31 cellular contexts compared by ENCODE assay signal in the genomic region with DNA sequence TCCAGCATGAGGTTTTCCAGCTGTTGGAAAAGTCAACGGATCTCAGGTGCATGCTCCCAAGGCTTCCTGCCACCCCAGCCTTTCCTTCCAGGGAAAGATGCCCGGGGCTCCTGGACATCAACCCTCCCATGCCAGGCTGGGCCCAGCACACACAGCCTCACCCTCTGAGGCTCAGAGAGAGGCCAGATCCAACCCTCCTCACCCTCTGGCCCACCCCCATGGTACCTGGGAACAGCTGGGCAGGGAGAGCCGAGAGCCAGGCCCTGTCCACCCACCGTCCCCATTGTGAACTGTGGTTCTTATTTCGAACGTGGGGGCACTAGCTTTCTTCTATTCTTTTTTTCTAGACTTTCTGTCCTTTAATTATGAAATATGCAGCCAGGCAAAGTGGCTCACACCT. TPM values are rescaled to one million over a fixed set of nuclear protein-coding genes. Genes with fewer than 3 reads are reported as not detected.
DNase-seq lines count a peak whose midpoint lies in the region; ATAC-seq, FAIRE-seq and TF ChIP-seq lines count a peak whose summit lies in the region.
"Had no signal": no experiment of that assay in that cellular context is flagged by ENCODE, and none has a peak within 500 bp of the region (broad histone marks: within the 10 kb centered on the region; RNA-seq: fewer than 3 reads in every experiment).

No MANE protein-coding gene starts in this region.

- in situ Hi-C loops in GM13976 (cut with MboI; ENCODE audit: low sequenced_read_pairs, unreplicated experiment): loop anchor here (25.0 kb wide), 1 partner anchor 349 kb away; no protein-coding TSS in a partner anchor

- H3K4me1 ChIP-seq in H1 (replicated peaks in 1 of 4; ENCODE audit: control insufficient read depth in 3 of 4, insufficient read depth in 4 of 4, low read length in 3 of 4): peaks cover 0 to 17% (median 11%) of the 10 kb centered on the region in 4 experiments; a peak in 6 of 7 replicates
- peaks cover 5% of the 10 kb centered on the region for H3K4me1 ChIP-seq in lower lobe of right lung

- H3K23me2 ChIP-seq in H1 (ENCODE audit: low read depth, low read length): no peaks in the 10 kb centered on the region

- no peak overlapping the region for H3K4ac ChIP-seq in H1 (replicated peaks; ENCODE audit: insufficient read length, low read depth, low read length)

- H3K27ac Mint-ChIP-seq in stimulated activated naive B cell treated with anti-CD40 and anti-IgM and Interleukin-4, amounts not matched to agents 10 μg/mL and 1 μg/mL and 100 μg/mL, for 72 hours: peak overlapping the region; percentile 20
- H3K27ac Mint-ChIP-seq in chondrocyte (ENCODE audit: unreplicated experiment): no peak overlapping the region
- H3K27ac Mint-ChIP-seq: CD4-positive, alpha-beta memory T cell; CD4-positive, CD25-positive, alpha-beta regulatory T cell had no signal

- POLR2A ChIA-PET in H1 (lab: Charles Lee; ENCODE audit: partially characterized antibody): interaction anchor here (0.7 kb wide), 1 partner anchor 10 kb away, joined by 4 read pairs; no protein-coding TSS in a partner anchor

- no peak overlapping the region for H2BK12ac ChIP-seq in H1 (ENCODE audit: low read depth, low read length)

- TF ChIP-seq POLR2A in H1 (IDR thresholded peaks at IDR 0.05; ENCODE audit: control extremely low read depth in 1 of 2, low read depth in 2 of 2, low read length in 2 of 2): no peak

- no peak overlapping the region for H2BK5ac ChIP-seq in H1 (ENCODE audit: low read depth, low read length)

- no peak overlapping the region for H3K56ac ChIP-seq in H1 (replicated peaks; ENCODE audit: insufficient read length, low read depth, low read length)

- H3K9me3 Mint-ChIP-seq in stimulated activated naive B cell treated with anti-CD40 and anti-IgM and Interleukin-4, amounts not matched to agents 10 μg/mL and 1 μg/mL and 100 μg/mL, for 72 hours: no peaks in the 10 kb centered on the region
- H3K9me3 Mint-ChIP-seq in chondrocyte (ENCODE audit: low read depth): no peaks in the 10 kb centered on the region
- H3K9me3 Mint-ChIP-seq: CD14-positive monocyte; CD4-positive, alpha-beta memory T cell; CD4-positive, CD25-positive, alpha-beta regulatory T cell; CD8-positive, alpha-beta memory T cell had no signal

- no peak overlapping the region for H4K5ac ChIP-seq in H1 (ENCODE audit: insufficient read length, low read depth, low read length)

- H3K79me1 ChIP-seq in H1 (ENCODE audit: low read depth, low read length): no peaks in the 10 kb centered on the region; the same call in 1 of the 2 replicates

- no peak overlapping the region for H4K91ac ChIP-seq in H1 (replicated peaks; ENCODE audit: insufficient read length, low read length)

- TF ChIP-seq RAD21 in H1 (IDR thresholded peaks at IDR 0.05 in 1 of 2, conservative IDR thresholded peaks at IDR 0.05 in 1 of 2; ENCODE audit: low read depth in 2 of 2, low read length in 2 of 2): no peak

- H3K14ac ChIP-seq in H1 (ENCODE audit: insufficient read length): no peak overlapping the region

- H3K36me3 ChIP-seq in H1 (ENCODE audit: control insufficient read depth in 2 of 4, insufficient read depth in 4 of 4, low read length in 3 of 4) (peaks cover 4 to 28% (median 9%) of the 10 kb centered on the region in 4 experiments; a peak in 6 of 8 replicates), lower lobe of right lung (peaks cover 85% of the 10 kb centered on the region)

- no peak overlapping the region for H3K9ac ChIP-seq in H1 (replicated peaks in 1 of 4; ENCODE audit: extremely low read depth in 1 of 4, low read depth in 3 of 4, low read length in 3 of 4)
- H3K9ac ChIP-seq: BLaER1 had no signal

- no peaks in the 10 kb centered on the region for H3K79me2 ChIP-seq in H1 (ENCODE audit: control insufficient read depth in 1 of 2, insufficient read depth in 2 of 2, low read length in 2 of 2)

- H3K27ac ChIP-seq in H1 (ENCODE audit: low read depth, low read length) (no peak overlapping the region), lower lobe of right lung (no peak overlapping the region)
- H3K27ac ChIP-seq: 22Rv1, A549, BLaER1 had no signal

- H4K20me1 ChIP-seq in H1 (replicated peaks in 1 of 2; ENCODE audit: control insufficient read depth in 1 of 2, insufficient read depth in 2 of 2, low read length in 2 of 2): peaks cover 0 to 9% of the 10 kb centered on the region in 2 experiments

- TF ChIP-seq CTCF in H1 (IDR thresholded peaks at IDR 0.05; ENCODE audit: control extremely low read depth in 1 of 3, insufficient read depth in 1 of 3, low read depth in 1 of 3, low read length in 3 of 3): no peak
- no peak for TF ChIP-seq CTCF in lower lobe of right lung (IDR thresholded peaks at IDR 0.05)
- no peak for TF ChIP-seq CTCF in chondrocyte (IDR thresholded peaks at IDR 0.05)
- no peak for TF ChIP-seq CTCF in GM13976 (IDR thresholded peaks at IDR 0.05; ENCODE audit: borderline replicate concordance, control extremely low read depth, extremely low read depth, insufficient read depth, missing control alignments)

- no peak overlapping the region for H2AFZ ChIP-seq in H1 (ENCODE audit: low read length)

- no peak for FAIRE-seq in H1 (lab: Jason Lieb, UNC)
- FAIRE-seq: A549, GM12878, GM12892, GM19239 had no signal

- H2AK5ac ChIP-seq in H1 (ENCODE audit: low read depth, low read length): no peak overlapping the region

- no peak overlapping the region for H3K18ac ChIP-seq in H1 (ENCODE audit: extremely low read depth, low read length)

- no peak overlapping the region for H3K23ac ChIP-seq in H1 (ENCODE audit: insufficient read length)

- DNase-seq in Right ventricle myocardium inferior (ENCODE audit: missing footprints): peak; percentile 23
- no peak for DNase-seq in left cardiac atrium
- DNase-seq in H1 (ENCODE audit: low read depth in 1 of 2, low spot score in 2 of 2): no peak
- peak; percentile 9 for DNase-seq in lower lobe of right lung
- no peak for DNase-seq in stimulated activated naive B cell treated with anti-CD40 and anti-IgM and Interleukin-4, amounts not matched to agents 10 μg/mL and 1 μg/mL and 100 μg/mL, for 72 hours
- DNase-seq in activated naive CD4-positive, alpha-beta T cell (lab: John Stamatoyannopoulos, UW): no peak
- no peak for DNase-seq in chondrocyte (ENCODE audit: low spot score)
- DNase-seq in GM13976 (ENCODE audit: low spot score): no peak
- DNase-seq: BE2C; C1 segment of cervical spinal cord; CD4-positive, alpha-beta memory T cell; CD4-positive, CD25-positive, alpha-beta regulatory T cell; CD8-positive, alpha-beta memory T cell; COR-L47; DMS 273 treated with DMSO at 0.1 percent for 48 hours; DMS153; DMS53; DMS79; DND-41; EL; GDM1 had no signal

- CTCF ChIA-PET in H1 (lab: Charles Lee; ENCODE audit: partially characterized antibody): interaction anchor here (0.7 to 3.5 kb wide), 8 partner anchors 8 to 75 kb away, joined by 3 to 13 read pairs (median 8); no protein-coding TSS in a partner anchor

- H3K36me3 Mint-ChIP-seq in stimulated activated naive B cell treated with anti-CD40 and anti-IgM and Interleukin-4, amounts not matched to agents 10 μg/mL and 1 μg/mL and 100 μg/mL, for 72 hours: peaks cover 46 to 55% of the 10 kb centered on the region in 2 donors
- peaks cover 17% of the 10 kb centered on the region for H3K36me3 Mint-ChIP-seq in chondrocyte (ENCODE audit: low read depth)

- no peaks in the 10 kb centered on the region for H3K27me3 Mint-ChIP-seq in stimulated activated naive B cell treated with anti-CD40 and anti-IgM and Interleukin-4, amounts not matched to agents 10 μg/mL and 1 μg/mL and 100 μg/mL, for 72 hours
- H3K27me3 Mint-ChIP-seq in chondrocyte (ENCODE audit: low read depth): no peaks in the 10 kb centered on the region
- H3K27me3 Mint-ChIP-seq: CD4-positive, alpha-beta memory T cell; CD4-positive, CD25-positive, alpha-beta regulatory T cell; CD8-positive, alpha-beta memory T cell had no signal

- ATAC-seq in Right ventricle myocardium inferior (no peak), left cardiac atrium (no peak), lower lobe of right lung (no peak)
- no peak for ATAC-seq in stimulated activated naive B cell treated with anti-CD40 and anti-IgM and Interleukin-4, amounts not matched to agents 10 μg/mL and 1 μg/mL and 100 μg/mL, for 72 hours (replicated peaks)

- H4K8ac ChIP-seq in H1 (ENCODE audit: extremely low read depth, insufficient read depth, low read length): peak overlapping the region; percentile 25; the same call in 1 of the 2 replicates

- H2BK15ac ChIP-seq in H1 (ENCODE audit: low read length): no peak overlapping the region

- peaks cover 0 to 2% of the 10 kb centered on the region in 2 donors for H3K4me1 Mint-ChIP-seq in stimulated activated naive B cell treated with anti-CD40 and anti-IgM and Interleukin-4, amounts not matched to agents 10 μg/mL and 1 μg/mL and 100 μg/mL, for 72 hours
- H3K4me1 Mint-ChIP-seq in chondrocyte (ENCODE audit: low read depth): peaks cover 9% of the 10 kb centered on the region
- H3K4me1 Mint-ChIP-seq: CD14-positive monocyte had no signal

- 96% methylated on average over 6 of the region's 6 CpGs; no CpG with 5 or more reads in 1 of the 2 experiments for WGBS in H1 (ENCODE audit: extremely low coverage in 1 of 2, insufficient coverage in 1 of 2, insufficient read length in 1 of 2, insufficient replicate concordance in 2 of 2, low coverage in 1 of 2, low lambda C conversion rate in 2 of 2, missing lambda C conversion rate in 1 of 2), 2 experiments

- no peaks in the 10 kb centered on the region for H3K27me3 ChIP-seq in H1 (replicated peaks in 1 of 4; ENCODE audit: control insufficient read depth in 3 of 4, extremely low read depth in 1 of 4, insufficient read depth in 3 of 4, low read length in 3 of 4)
- H3K27me3 ChIP-seq in lower lobe of right lung (ENCODE audit: low read depth): no peaks in the 10 kb centered on the region
- H3K27me3 ChIP-seq: BE2C, BLaER1 had no signal

- H3K4me3 ChIP-seq in H1 (ENCODE audit: extremely low read depth in 1 of 4, insufficient read depth in 2 of 4, low read depth in 3 of 4, low read length in 4 of 4) (no peak overlapping the region), lower lobe of right lung (no peak overlapping the region)
- H3K4me3 ChIP-seq: A549, BLaER1, GM12878 had no signal

- H2BK120ac ChIP-seq in H1 (replicated peaks; ENCODE audit: low read depth, low read length): no peak overlapping the region

- TF ChIP-seq EP300 in H1 (IDR thresholded peaks at IDR 0.05; ENCODE audit: borderline replicate concordance in 1 of 2, low read depth in 2 of 2, low read length in 2 of 2): no peak

- H3K4me2 ChIP-seq in H1 (ENCODE audit: insufficient read depth in 1 of 2, low read depth in 2 of 2, low read length in 2 of 2): no peak overlapping the region
- H3K4me2 ChIP-seq: A549 had no signal

- H3K4me3 Mint-ChIP-seq in stimulated activated naive B cell treated with anti-CD40 and anti-IgM and Interleukin-4, amounts not matched to agents 10 μg/mL and 1 μg/mL and 100 μg/mL, for 72 hours: no peak overlapping the region
- no peak overlapping the region for H3K4me3 Mint-ChIP-seq in chondrocyte (ENCODE audit: unreplicated experiment)
- H3K4me3 Mint-ChIP-seq: CD14-positive monocyte; CD4-positive, alpha-beta memory T cell; CD4-positive, CD25-positive, alpha-beta regulatory T cell had no signal

- no peaks in the 10 kb centered on the region for H3K9me3 ChIP-seq in H1 (ENCODE audit: insufficient read depth in 2 of 2, low read depth in 1 of 2, low read length in 1 of 2)
- H3K9me3 ChIP-seq in lower lobe of right lung: no peaks in the 10 kb centered on the region
- H3K9me3 ChIP-seq: A549, BE2C, BLaER1 had no signal

- no peak overlapping the region for H2BK20ac ChIP-seq in H1 (ENCODE audit: low read length)

- intact Hi-C loops in Right ventricle myocardium inferior (cut with DNase I) (no loop called here), left cardiac atrium (cut with DNase I) (no loop called here), lower lobe of right lung (cut with DNase I) (no loop called here)

RNA-seq across cellular contexts. Expression of a gene that starts 9.9 kb away (rescaled TPM):
- total RNA-seq in Right ventricle myocardium inferior (not detected), left cardiac atrium (under 1 TPM; 0.15 to 0.31 TPM), lower lobe of right lung (not detected), chondrocyte (0.52 to 0.73 TPM (median 0.59 TPM) in 3 replicates)
- 0.63 and 1.9 TPM in 2 replicates for total RNA-seq in H1 (2021; fragmentation: NEBNext Ultra II Directional; extraction: Animal tissue kit (Norgen Biotek cat#: 25700))
- polyA plus RNA-seq in H1 (2011; rRNA removed): 2.1 and 4.6 TPM in 2 replicates
- 2.6 TPM for polyA plus RNA-seq in H1 (2011; cell fraction: cytosol; rRNA removed)
- 3.3 TPM for polyA plus RNA-seq in H1 (2011; cell fraction: nucleus; rRNA removed)
- polyA plus RNA-seq in H1 (2012, experiment 1 of 2): 1.2 to 2.1 TPM (median 1.7 TPM) in 4 replicates
- 1.0 TPM for polyA plus RNA-seq in H1 (2012, experiment 2 of 2)
- polyA plus RNA-seq in H1 (2013, experiment 1 of 2): 0.87 TPM
- polyA plus RNA-seq in H1 (2013, experiment 2 of 2): 0.81 TPM
- 0.28 and 0.66 TPM in 2 replicates for polyA minus RNA-seq in H1 (2011; rRNA and poly(A)+ RNA removed)
- polyA minus RNA-seq in H1 (2011; cell fraction: cytosol; rRNA and poly(A)+ RNA removed): 2.8 TPM
- polyA minus RNA-seq in H1 (2011; cell fraction: nucleus; rRNA and poly(A)+ RNA removed): 1.2 TPM
- total RNA-seq: A172, Daoy, G401 had no signal
- polyA plus RNA-seq: CD14-positive monocyte; CD4-positive, alpha-beta memory T cell; CD8-positive, alpha-beta memory T cell had no signal

RNA-seq across cellular contexts. Expression of a gene that starts 18.2 kb away (rescaled TPM):
- total RNA-seq in Right ventricle myocardium inferior (not detected), left cardiac atrium (not detected), lower lobe of right lung (not detected), chondrocyte (not detected in 3 replicates)
- not detected in 2 replicates for total RNA-seq in H1 (2021; fragmentation: NEBNext Ultra II Directional; extraction: Animal tissue kit (Norgen Biotek cat#: 25700))
- 0.24 and 0.26 TPM in 2 replicates for polyA plus RNA-seq in H1 (2011; rRNA removed)
- polyA plus RNA-seq in H1 (2011; cell fraction: cytosol; rRNA removed): 0.22 TPM
- 0.13 TPM for polyA plus RNA-seq in H1 (2011; cell fraction: nucleus; rRNA removed)
- polyA plus RNA-seq in H1 (2012, experiment 1 of 2): 0.25 to 0.59 TPM (median 0.46 TPM) in 3 of 4 replicates, not detected in the other
- 0.10 TPM for polyA plus RNA-seq in H1 (2012, experiment 2 of 2)
- polyA plus RNA-seq in H1 (2013, experiment 1 of 2): 0.28 TPM
- polyA plus RNA-seq in H1 (2013, experiment 2 of 2): 0.18 TPM
- not detected in 2 replicates for polyA minus RNA-seq in H1 (2011; rRNA and poly(A)+ RNA removed)
- not detected for polyA minus RNA-seq in H1 (2011; cell fraction: cytosol; rRNA and poly(A)+ RNA removed)
- 0.30 TPM for polyA minus RNA-seq in H1 (2011; cell fraction: nucleus; rRNA and poly(A)+ RNA removed)
- total RNA-seq: A172; CD4-positive, alpha-beta memory T cell; CD4-positive, CD25-positive, alpha-beta regulatory T cell; CD8-positive, alpha-beta memory T cell; Daoy; G401; GM12878 had no signal
- polyA plus RNA-seq: A549; CD14-positive monocyte; CD4-positive, alpha-beta memory T cell; CD4-positive, CD25-positive, alpha-beta regulatory T cell; CD8-positive, alpha-beta memory T cell had no signal

RNA-seq across cellular contexts. Expression of a gene that starts 45.1 kb away (rescaled TPM):
- total RNA-seq in Right ventricle myocardium inferior: 22.7 TPM
- total RNA-seq in left cardiac atrium: 10 to 100 TPM; 17.3 to 19.9 TPM
- 15.9 and 18.3 TPM in 2 replicates for total RNA-seq in H1 (2021; fragmentation: NEBNext Ultra II Directional; extraction: Animal tissue kit (Norgen Biotek cat#: 25700))
- 4.9 and 9.2 TPM in 2 replicates for polyA plus RNA-seq in H1 (2011; rRNA removed)
- 8.4 TPM for polyA plus RNA-seq in H1 (2011; cell fraction: cytosol; rRNA removed)
- polyA plus RNA-seq in H1 (2011; cell fraction: nucleus; rRNA removed): 30.4 TPM
- polyA plus RNA-seq in H1 (2012, experiment 1 of 2): 10.2 to 16.6 TPM (median 13.2 TPM) in 4 replicates
- polyA plus RNA-seq in H1 (2012, experiment 2 of 2): 6.7 TPM
- 8.6 TPM for polyA plus RNA-seq in H1 (2013, experiment 1 of 2)
- 7.6 TPM for polyA plus RNA-seq in H1 (2013, experiment 2 of 2)
- 6.4 and 8.4 TPM in 2 replicates for polyA minus RNA-seq in H1 (2011; rRNA and poly(A)+ RNA removed)
- 11.9 TPM for polyA minus RNA-seq in H1 (2011; cell fraction: cytosol; rRNA and poly(A)+ RNA removed)
- polyA minus RNA-seq in H1 (2011; cell fraction: nucleus; rRNA and poly(A)+ RNA removed): 18.3 TPM
- 17.4 TPM for total RNA-seq in lower lobe of right lung
- 20.0 to 22.7 TPM (median 21.0 TPM) in 3 replicates for total RNA-seq in chondrocyte

RNA-seq across cellular contexts. Expression of a gene that starts 48.8 kb away (rescaled TPM):
- total RNA-seq in Right ventricle myocardium inferior: 114 TPM
- total RNA-seq in left cardiac atrium: 100 to 1,000 TPM; 110 to 119 TPM
- 137 and 151 TPM in 2 replicates for total RNA-seq in H1 (2021; fragmentation: NEBNext Ultra II Directional; extraction: Animal tissue kit (Norgen Biotek cat#: 25700))
- 183 and 252 TPM in 2 replicates for polyA plus RNA-seq in H1 (2011; rRNA removed)
- 155 TPM for polyA plus RNA-seq in H1 (2011; cell fraction: cytosol; rRNA removed)
- 441 TPM for polyA plus RNA-seq in H1 (2011; cell fraction: nucleus; rRNA removed)
- 88.9 to 168 TPM (median 110 TPM) in 4 replicates for polyA plus RNA-seq in H1 (2012, experiment 1 of 2)
- 68.5 TPM for polyA plus RNA-seq in H1 (2012, experiment 2 of 2)
- 95.7 TPM for polyA plus RNA-seq in H1 (2013, experiment 1 of 2)
- 92.0 TPM for polyA plus RNA-seq in H1 (2013, experiment 2 of 2)
- polyA minus RNA-seq in H1 (2011; rRNA and poly(A)+ RNA removed): 126 and 143 TPM in 2 replicates
- 85.3 TPM for polyA minus RNA-seq in H1 (2011; cell fraction: cytosol; rRNA and poly(A)+ RNA removed)
- 82.5 TPM for polyA minus RNA-seq in H1 (2011; cell fraction: nucleus; rRNA and poly(A)+ RNA removed)
- total RNA-seq in lower lobe of right lung: 102 TPM
- 99.9 to 136 TPM (median 100 TPM) in 3 replicates for total RNA-seq in chondrocyte

Comparison
In these comparisons a context has a peak if more than half of its experiments do, and no peak if none do; other contexts are left out.
1. DNase-seq: peak in Right ventricle myocardium inferior (single experiment) and lower lobe of right lung (single experiment); none in left cardiac atrium (single experiment), H1 (0 of 2), stimulated activated naive B cell treated with anti-CD40 and anti-IgM and Interleukin-4, amounts not matched to agents 10 μg/mL and 1 μg/mL and 100 μg/mL, for 72 hours (single experiment), activated naive CD4-positive, alpha-beta T cell (0 of 4), chondrocyte (single experiment) and GM13976 (single experiment).